Comparison of ENCODE assay signal across 8 cellular contexts in genomic region chr20:63980806-63981728, GRCh38. TPM values are rescaled to one million over a fixed set of nuclear protein-coding genes. Genes with fewer than 3 reads are reported as not detected.
A peak's percentile ranks its signal among the peaks of the same experiment; 100 is the strongest.
DNase-seq lines count a peak whose midpoint lies in the region; ATAC-seq and TF ChIP-seq lines count a peak whose summit lies in the region.

Gene PRPF6 (plus strand): TSS chr20:63981132. CDS start chr20:63981246, 114 bp downstream.

- ATAC-seq in GM19025 (IDR thresholded peaks at IDR 0.05; ENCODE audit: low read depth, unreplicated experiment) (peak; percentile 52), HG03354 (IDR thresholded peaks at IDR 0.05; ENCODE audit: poor library complexity, severe bottlenecking, unreplicated experiment) (peak; percentile 60)

- peaks cover 2% of the 10 kb centered on the region for H3K36me3 ChIP-seq in kidney epithelial cell (ENCODE audit: control insufficient read depth, insufficient read depth, low read length)

- H3K4me3 ChIP-seq in kidney epithelial cell (ENCODE audit: low read depth, low read length) = peak within 1 kb of the TSS; percentile 98

- DNase-seq in AG20443 (ENCODE audit: low spot score) (peak; percentile 100), NCI-H460 (ENCODE audit: extremely low read depth, low read depth) (peak; percentile 96), cerebellum (ENCODE audit: low spot score) (peak; percentile 97), kidney epithelial cell (ENCODE audit: low read depth) (peak; percentile 85)
- DNase-seq in activated CD4-positive, alpha-beta T cell treated with anti-CD3 and anti-CD28 coated beads for 1 hour = peak; percentile 90
- peak; percentile 91 to 95 for DNase-seq in stimulated activated CD4-positive, alpha-beta T cell treated with anti-CD3 and anti-CD28 coated beads, Interleukin-15, amount 100 ng/mL, for 48 hours (ENCODE audit: low read depth in 2 of 2)

- H3K27me3 ChIP-seq in kidney epithelial cell (ENCODE audit: control insufficient read depth, insufficient read depth, low read length) = no peaks in the 10 kb centered on the region

- peak; percentile 97 for TF ChIP-seq CTCF in kidney epithelial cell (IDR thresholded peaks at IDR 0.05; ENCODE audit: insufficient read depth, low read length, poor library complexity, severe bottlenecking)

RNA-seq across cellular contexts. Expression of gene PRPF6, which starts in this region (rescaled TPM):
- total RNA-seq in NCI-H460 (2014; rRNA removed; shearing (Covaris generic)) = 45.1 and 47.9 TPM in 2 replicates
- polyA plus RNA-seq in NCI-H460 (2014; cell fraction: nucleus; rRNA removed) = 67.3 and 71.2 TPM in 2 replicates
- 44.0 TPM for total RNA-seq in cerebellum
- total RNA-seq in kidney epithelial cell = 75.4 and 78.5 TPM in 2 replicates

Comparison
In these comparisons a context has a peak if more than half of its experiments do, and no peak if none do; other contexts are left out.
1. Peak in every context shown above with its lines: DNase-seq, ATAC-seq and H3K4me3 ChIP-seq.